ENCODE assay signal across 10 cellular contexts in the genomic region with DNA sequence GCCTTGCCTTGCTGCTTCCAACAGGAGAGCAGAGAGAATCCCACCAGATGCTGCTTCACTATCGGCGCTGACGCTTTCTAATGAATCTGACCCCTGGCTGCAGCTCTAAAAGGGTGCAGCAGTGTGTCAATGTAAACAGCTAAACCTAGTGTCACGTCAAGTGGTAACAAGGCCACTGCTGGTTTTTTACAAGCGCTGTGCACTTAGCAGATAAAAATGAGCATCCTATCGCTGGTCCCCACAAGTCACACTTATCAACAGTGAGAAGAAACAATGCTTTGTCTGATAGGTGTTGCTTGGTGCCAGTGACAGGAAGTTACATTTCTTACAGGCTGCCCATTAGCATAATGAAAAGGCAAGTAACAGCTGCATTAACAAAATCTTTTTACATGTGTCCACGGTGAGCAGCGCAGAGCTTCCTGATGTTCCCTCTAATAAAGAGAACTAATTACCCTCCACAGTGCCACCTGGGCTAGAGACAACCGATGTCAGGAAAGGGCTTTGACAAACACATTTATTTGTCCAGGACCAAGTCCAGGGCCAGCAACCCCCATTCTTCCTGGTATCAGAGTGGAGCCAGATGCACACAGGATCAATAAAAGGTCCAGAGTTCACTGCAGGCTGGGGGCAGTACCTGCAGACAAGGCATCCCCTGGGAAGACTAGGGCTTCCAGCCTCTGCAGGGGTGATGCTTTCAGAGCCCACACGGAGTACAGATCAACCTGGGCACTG.
DNase-seq lines count a peak whose midpoint lies in the region; ATAC-seq lines count a peak whose summit lies in the region.
"Had no signal": no experiment of that assay in that cellular context is flagged by ENCODE, and none has a peak within 500 bp of the region (broad histone marks: within the 10 kb centered on the region; RNA-seq: fewer than 3 reads in every experiment).

No MANE protein-coding gene starts in this region.

- no peak overlapping the region for H3K27ac Mint-ChIP-seq in activated CD4-positive, alpha-beta T cell treated with anti-CD3 and anti-CD28 coated beads, Interleukin-2, amount 10 ng/mL, durations not matched to agents 24 days and 14 days

- no peaks in the 10 kb centered on the region for H3K27me3 ChIP-seq in ectodermal cell (ENCODE audit: control insufficient read depth, insufficient read depth, low read length, poor library complexity, severe bottlenecking)
- H3K27me3 ChIP-seq in neuron (ENCODE audit: insufficient read depth, low read length): no peaks in the 10 kb centered on the region

- H3K36me3 Mint-ChIP-seq in activated CD4-positive, alpha-beta T cell treated with anti-CD3 and anti-CD28 coated beads, Interleukin-2, amount 10 ng/mL, durations not matched to agents 24 days and 14 days (ENCODE audit: low read depth): no peaks in the 10 kb centered on the region

- DNase-seq in NCI-H1694 treated with DMSO at 0.1 percent for 48 hours (lab: John Stamatoyannopoulos, UW) (peak; percentile 17), NCI-H1694 (lab: John Stamatoyannopoulos, UW) (no peak), NCI-H2196 treated with DMSO at 0.1 percent for 48 hours (lab: John Stamatoyannopoulos, UW; ENCODE audit: unreplicated experiment) (peak; percentile 69)
- DNase-seq in activated CD4-positive, alpha-beta T cell treated with anti-CD3 and anti-CD28 coated beads, Interleukin-2, amount 10 ng/mL, durations not matched to agents 24 days and 14 days: no peak
- DNase-seq: stimulated activated CD4-positive, alpha-beta T cell treated with anti-CD3 and anti-CD28 coated beads, Interleukin-2, amount 100 ng/mL, for 24 hours had no signal

- 77 to 82% methylated on average over 10 of the region's 10 CpGs for WGBS in ectodermal cell, 2 experiments

- H3K4me3 ChIP-seq in ectodermal cell (ENCODE audit: insufficient read depth, low read depth, low read length) (no peak overlapping the region), neuron (ENCODE audit: low read length) (peak overlapping the region; percentile 6)

- no peak overlapping the region for H2AFZ ChIP-seq in neuron (ENCODE audit: low read depth, low read length)

- H3K4me1 Mint-ChIP-seq in activated CD4-positive, alpha-beta T cell treated with anti-CD3 and anti-CD28 coated beads, Interleukin-2, amount 10 ng/mL, durations not matched to agents 24 days and 14 days: peaks cover 3% of the 10 kb centered on the region

- no peaks in the 10 kb centered on the region for H3K36me3 ChIP-seq in ectodermal cell (ENCODE audit: control insufficient read depth, insufficient read depth, low read length)
- H3K36me3 ChIP-seq in neuron (ENCODE audit: insufficient read depth, low read length): no peaks in the 10 kb centered on the region

- peaks cover 17% of the 10 kb centered on the region for H3K27me3 Mint-ChIP-seq in activated CD4-positive, alpha-beta T cell treated with anti-CD3 and anti-CD28 coated beads, Interleukin-2, amount 10 ng/mL, durations not matched to agents 24 days and 14 days

- no peak overlapping the region for H3K4me3 Mint-ChIP-seq in activated CD4-positive, alpha-beta T cell treated with anti-CD3 and anti-CD28 coated beads, Interleukin-2, amount 10 ng/mL, durations not matched to agents 24 days and 14 days

- ATAC-seq in GM21528 (IDR thresholded peaks at IDR 0.05; ENCODE audit: low FRiP score, unreplicated experiment) (no peak), HG03442 (IDR thresholded peaks at IDR 0.05; ENCODE audit: unreplicated experiment) (no peak)

- H3K4me1 ChIP-seq in ectodermal cell (ENCODE audit: control insufficient read depth, insufficient read depth, low read length): peaks cover 11% of the 10 kb centered on the region
- peaks cover 17% of the 10 kb centered on the region for H3K4me1 ChIP-seq in neuron (ENCODE audit: insufficient read depth, low read length)

- intact Hi-C loops in activated CD4-positive, alpha-beta T cell treated with anti-CD3 and anti-CD28 coated beads, Interleukin-2, amount 10 ng/mL, durations not matched to agents 24 days and 14 days (cut with micrococcal nuclease): no loop called here

- H3K27ac ChIP-seq in ectodermal cell (ENCODE audit: insufficient read depth, low read depth, low read length, poor library complexity, severe bottlenecking): peak overlapping the region; percentile 9
- H3K27ac ChIP-seq: 22Rv1 had no signal

- no peaks in the 10 kb centered on the region for H3K9me3 ChIP-seq in ectodermal cell (ENCODE audit: control insufficient read depth, low read length)
- no peaks in the 10 kb centered on the region for H3K9me3 ChIP-seq in neuron (ENCODE audit: low read length)

- no peaks in the 10 kb centered on the region for H3K9me3 Mint-ChIP-seq in activated CD4-positive, alpha-beta T cell treated with anti-CD3 and anti-CD28 coated beads, Interleukin-2, amount 10 ng/mL, durations not matched to agents 24 days and 14 days

Comparison
In these comparisons a context has a peak if more than half of its experiments do, and no peak if none do; other contexts are left out.
1. DNase-seq: peak in NCI-H1694 treated with DMSO at 0.1 percent for 48 hours (single experiment) and NCI-H2196 treated with DMSO at 0.1 percent for 48 hours (single experiment); none in NCI-H1694 (single experiment) and activated CD4-positive, alpha-beta T cell treated with anti-CD3 and anti-CD28 coated beads, Interleukin-2, amount 10 ng/mL, durations not matched to agents 24 days and 14 days (single experiment).